ENCODE assay signal across 15 cellular contexts in the genomic region with DNA sequence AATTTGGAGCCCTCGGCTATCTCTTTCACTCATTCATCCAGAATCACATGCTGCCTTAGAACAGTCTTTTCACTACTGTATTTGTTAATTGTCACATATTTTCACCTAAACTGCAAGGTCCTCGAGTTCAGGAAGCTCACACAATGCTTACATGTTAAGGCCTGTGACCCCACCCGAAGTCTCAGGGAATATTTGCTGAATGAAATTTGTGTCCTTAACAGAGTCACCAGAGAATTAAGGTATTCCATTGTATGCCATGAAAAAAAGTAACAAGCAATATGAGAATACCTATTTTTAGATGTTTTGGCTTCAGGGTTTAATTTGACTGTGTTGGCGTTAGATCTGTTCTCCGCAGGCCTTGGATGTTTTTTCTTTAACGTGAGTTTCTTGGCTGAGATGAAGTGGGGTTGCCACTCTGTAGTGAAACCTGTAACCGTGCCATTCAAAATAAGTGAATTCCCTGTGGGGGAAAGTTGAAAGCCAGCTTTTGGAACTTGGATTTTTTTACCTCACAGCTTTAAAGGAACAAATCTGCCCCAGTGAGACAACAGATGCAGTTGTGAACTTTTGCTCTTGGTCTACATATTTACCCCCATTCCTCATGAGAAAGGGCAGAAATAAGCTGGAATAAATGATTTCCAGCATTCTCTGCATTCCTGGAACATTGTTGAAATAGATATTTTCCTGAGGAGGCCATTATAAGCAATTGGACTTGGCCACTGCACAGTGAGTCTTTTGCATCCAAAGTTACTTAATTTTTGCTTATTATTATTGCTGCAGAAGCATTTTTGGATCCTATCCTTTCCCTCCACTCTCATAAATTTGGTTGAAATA. TPM values are rescaled to one million over a fixed set of nuclear protein-coding genes. Genes with fewer than 3 reads are reported as not detected.
DNase-seq lines count a peak whose midpoint lies in the region; TF ChIP-seq lines count a peak whose summit lies in the region.
"Had no signal": no experiment of that assay in that cellular context is flagged by ENCODE, and none has a peak within 500 bp of the region (broad histone marks: within the 10 kb centered on the region; RNA-seq: fewer than 3 reads in every experiment).

No MANE protein-coding gene starts in this region.

- no peaks in the 10 kb centered on the region for H4K20me1 ChIP-seq in neural progenitor cell (ENCODE audit: low read depth)
- H4K20me1 ChIP-seq: BLaER1 had no signal

- H3K4me1 ChIP-seq in ACC112 (ENCODE audit: control insufficient read depth, insufficient read depth, low read length, unreplicated experiment), result peaks cover 28% of the 10 kb centered on the region
- no peaks in the 10 kb centered on the region for H3K4me1 ChIP-seq in neural progenitor cell
- H3K4me1 ChIP-seq: BLaER1 had no signal

- H3K27me3 Mint-ChIP-seq in neural progenitor cell (ENCODE audit: insufficient read depth, low read depth), result peaks cover 15% of the 10 kb centered on the region
- H3K27me3 Mint-ChIP-seq in nephron progenitor cell (ENCODE audit: low read depth, poor library complexity), result peaks cover 6% of the 10 kb centered on the region

- H3K9me3 Mint-ChIP-seq in neural progenitor cell, result peaks cover 3% of the 10 kb centered on the region
- H3K9me3 Mint-ChIP-seq in nephron progenitor cell, result no peaks in the 10 kb centered on the region
- H3K9me3 Mint-ChIP-seq: activated naive CD8-positive, alpha-beta T cell treated with anti-CD3 and anti-CD28 coated beads for 36 hours; effector memory CD8-positive, alpha-beta T cell had no signal

- H3K27me3 ChIP-seq in ACC112 (ENCODE audit: insufficient read depth, low read length) (no peaks in the 10 kb centered on the region), neural progenitor cell (no peaks in the 10 kb centered on the region)
- H3K27me3 ChIP-seq: BLaER1 had no signal

- no peaks in the 10 kb centered on the region for H3K79me2 ChIP-seq in ACC112 (ENCODE audit: control insufficient read depth, insufficient read depth, low read length, unreplicated experiment)
- no peaks in the 10 kb centered on the region for H3K79me2 ChIP-seq in neural progenitor cell (ENCODE audit: low read depth)

- TF ChIP-seq CTCF in neural progenitor cell (IDR thresholded peaks at IDR 0.05) (no peak), nephron progenitor cell (IDR thresholded peaks at IDR 0.05) (no peak)

- no peaks in the 10 kb centered on the region for H3K9me3 ChIP-seq in neural progenitor cell (ENCODE audit: low read depth)

- H3K4me3 Mint-ChIP-seq in neural progenitor cell (no peak overlapping the region), nephron progenitor cell (no peak overlapping the region)
- H3K4me3 Mint-ChIP-seq: activated naive CD8-positive, alpha-beta T cell treated with anti-CD3 and anti-CD28 coated beads for 36 hours; effector memory CD8-positive, alpha-beta T cell; naive B cell had no signal

- H3K36me3 ChIP-seq in ACC112 (ENCODE audit: insufficient read depth, low read length) (no peaks in the 10 kb centered on the region), neural progenitor cell (no peaks in the 10 kb centered on the region)
- H3K36me3 ChIP-seq: BLaER1 had no signal

- no peak overlapping the region for H3K9ac ChIP-seq in neural progenitor cell
- H3K9ac ChIP-seq: BLaER1 had no signal

- H3K27ac ChIP-seq in ACC112 (ENCODE audit: low read depth, low read length) (peak overlapping the region; percentile 71), epithelial cell of prostate (peak overlapping the region; percentile 13), neural progenitor cell (no peak overlapping the region)
- H3K27ac ChIP-seq: BLaER1 had no signal

- no peaks in the 10 kb centered on the region for H3K36me3 Mint-ChIP-seq in neural progenitor cell
- no peaks in the 10 kb centered on the region for H3K36me3 Mint-ChIP-seq in nephron progenitor cell (ENCODE audit: low read depth)
- H3K36me3 Mint-ChIP-seq: activated naive CD8-positive, alpha-beta T cell treated with anti-CD3 and anti-CD28 coated beads for 36 hours; naive B cell had no signal

- no peaks in the 10 kb centered on the region for H3F3A ChIP-seq in neural progenitor cell (ENCODE audit: low read depth)

- no peaks in the 10 kb centered on the region for H3K4me1 Mint-ChIP-seq in neural progenitor cell
- H3K4me1 Mint-ChIP-seq in nephron progenitor cell, result no peaks in the 10 kb centered on the region
- H3K4me1 Mint-ChIP-seq: activated naive CD8-positive, alpha-beta T cell treated with anti-CD3 and anti-CD28 coated beads for 36 hours; naive B cell had no signal

- no peak overlapping the region; the same call in 1 of the 2 replicates for H3K4me3 ChIP-seq in ACC112 (ENCODE audit: low read depth, low read length)
- no peak overlapping the region for H3K4me3 ChIP-seq in neural progenitor cell
- H3K4me3 ChIP-seq: BLaER1 had no signal

- H2AFZ ChIP-seq in ACC112 (ENCODE audit: low read length, unreplicated experiment) (peak overlapping the region; percentile 80), neural progenitor cell (replicated peaks) (peak overlapping the region; percentile 2)

- DNase-seq in M059J (ENCODE audit: low read depth) (peak; percentile 58), epithelial cell of prostate (ENCODE audit: low read depth, low spot score) (no peak), neural progenitor cell (ENCODE audit: low spot score) (no peak), KG1 (lab: John Stamatoyannopoulos, UW) (no peak), NCI-H1092 treated with DMSO at 0.1 percent for 48 hours (lab: John Stamatoyannopoulos, UW) (no peak), nephron progenitor cell (no peak), COLO668 (lab: John Stamatoyannopoulos, UW; ENCODE audit: unreplicated experiment) (no peak)
- DNase-seq: activated naive CD8-positive, alpha-beta T cell treated with anti-CD3 and anti-CD28 coated beads for 36 hours; effector memory CD8-positive, alpha-beta T cell; naive B cell; NCI-H1436; NCI-H524 treated with DMSO at 0.1 percent for 48 hours; stimulated activated CD8-positive, alpha-beta memory T cell treated with anti-CD3 and anti-CD28 coated beads, Interleukin-4, amount 100 ng/mL, for 48 hours had no signal

- H3K4me2 ChIP-seq in neural progenitor cell, result no peak overlapping the region
- H3K4me2 ChIP-seq: BLaER1 had no signal

- H3K27ac Mint-ChIP-seq in neural progenitor cell, result no peak overlapping the region
- H3K27ac Mint-ChIP-seq in nephron progenitor cell, result no peak overlapping the region
- H3K27ac Mint-ChIP-seq: activated naive CD8-positive, alpha-beta T cell treated with anti-CD3 and anti-CD28 coated beads for 36 hours; effector memory CD8-positive, alpha-beta T cell had no signal

RNA-seq across cellular contexts. Expression of a gene that starts 35.9 kb away (rescaled TPM):
- 0.52 TPM in 1 of 2 replicates, not detected in the other for total RNA-seq in M059J (2014; rRNA removed; shearing (Covaris generic))
- 0.31 TPM in 1 of 2 replicates, not detected in the other for total RNA-seq in neural progenitor cell (ENCODE audit: low replicate concordance)

RNA-seq across cellular contexts. Expression of a gene that starts 51.3 kb away (rescaled TPM):
- 95.6 and 120 TPM in 2 replicates for total RNA-seq in M059J (2014; rRNA removed; shearing (Covaris generic))
- total RNA-seq in neural progenitor cell (ENCODE audit: low replicate concordance), result 16.6 and 18.3 TPM in 2 replicates
